In genomic region chr16:66357523-66357928, GRCh38 we compare ENCODE assay signal across 8 cellular contexts. TPM values are rescaled to one million over a fixed set of nuclear protein-coding genes. Genes with fewer than 3 reads are reported as not detected.
DNase-seq lines count a peak whose midpoint lies in the region; ATAC-seq and TF ChIP-seq lines count a peak whose summit lies in the region.

No MANE protein-coding gene starts in this region.

- TF ChIP-seq EP300 in upper lobe of left lung (IDR thresholded peaks at IDR 0.05), result no peak

- ATAC-seq in upper lobe of left lung (ENCODE audit: low FRiP score in 2 of 2) (peak; percentile 30 to 64), GM21360 (IDR thresholded peaks at IDR 0.05; ENCODE audit: unreplicated experiment) (no peak)

- H3K4me3 ChIP-seq in upper lobe of left lung, result no peak overlapping the region

- H3K4me1 ChIP-seq in upper lobe of left lung, result peaks cover 24 to 46% (median 40%) of the 10 kb centered on the region in 4 donors

- DNase-seq in DMS79 treated with DMSO at 0.1 percent for 48 hours (lab: John Stamatoyannopoulos, UW) (peak; percentile 24), DMS79 (lab: John Stamatoyannopoulos, UW) (no peak), HK-2 (ENCODE audit: unreplicated experiment) (peak; percentile 51), OCI-M1 (lab: John Stamatoyannopoulos, UW) (peak; percentile 66), cerebellar cortex (ENCODE audit: low spot score) (peak; percentile 69), left kidney (ENCODE audit: low read depth, low spot score) (peak; percentile 90), upper lobe of left lung (no peak)

- H3K9me3 ChIP-seq in upper lobe of left lung, result no peaks in the 10 kb centered on the region

- peak overlapping the region in 3 of 4 donors; percentile 38 to 89 (median 68) for H3K27ac ChIP-seq in upper lobe of left lung

- WGBS in upper lobe of left lung, 2 donors, result 1 to 3% methylated on average over 5 of the region's 5 CpGs

- TF ChIP-seq POLR2A in upper lobe of left lung (IDR thresholded peaks at IDR 0.05), result no peak

- no peaks in the 10 kb centered on the region for H3K27me3 ChIP-seq in upper lobe of left lung

- no peaks in the 10 kb centered on the region for H3K36me3 ChIP-seq in upper lobe of left lung

- peak in 5 of 6 experiments; percentile 52 to 76 (median 67) for TF ChIP-seq CTCF in upper lobe of left lung (IDR thresholded peaks at IDR 0.05)

RNA-seq across cellular contexts. Expression of gene CDH5, which starts 9.0 kb away (rescaled TPM):
- 100 to 1,000 TPM in 3 of 6 donors, 10 to 100 TPM in 3; 54.5 to 146 (median 89.8) TPM for total RNA-seq in upper lobe of left lung

Comparison
In these comparisons a context has a peak if more than half of its experiments do, and no peak if none do; other contexts are left out.
1. DNase-seq: peak in DMS79 treated with DMSO at 0.1 percent for 48 hours (single experiment), HK-2 (single experiment), OCI-M1 (single experiment), cerebellar cortex (single experiment) and left kidney (single experiment); none in DMS79 (single experiment) and upper lobe of left lung (0 of 2).